ENCODE assay signal across 1 cellular context in genomic region chr19:19341026-19341425, GRCh38.
TF ChIP-seq lines count a peak whose summit lies in the region.

No MANE protein-coding gene starts in this region.

TF ChIP-seq in K562, 482 proteins besides CTCF, POLR2A, EP300 and RAD21 (continued from another document):
- TF ChIP-seq ARID3A (IDR thresholded peaks at IDR 0.05; ENCODE audit: borderline replicate concordance, low read depth, low read length) (no peak), POLR2G (IDR thresholded peaks at IDR 0.05; ENCODE audit: low read depth, low read length) (peak; percentile 61)
